In the genomic region with DNA sequence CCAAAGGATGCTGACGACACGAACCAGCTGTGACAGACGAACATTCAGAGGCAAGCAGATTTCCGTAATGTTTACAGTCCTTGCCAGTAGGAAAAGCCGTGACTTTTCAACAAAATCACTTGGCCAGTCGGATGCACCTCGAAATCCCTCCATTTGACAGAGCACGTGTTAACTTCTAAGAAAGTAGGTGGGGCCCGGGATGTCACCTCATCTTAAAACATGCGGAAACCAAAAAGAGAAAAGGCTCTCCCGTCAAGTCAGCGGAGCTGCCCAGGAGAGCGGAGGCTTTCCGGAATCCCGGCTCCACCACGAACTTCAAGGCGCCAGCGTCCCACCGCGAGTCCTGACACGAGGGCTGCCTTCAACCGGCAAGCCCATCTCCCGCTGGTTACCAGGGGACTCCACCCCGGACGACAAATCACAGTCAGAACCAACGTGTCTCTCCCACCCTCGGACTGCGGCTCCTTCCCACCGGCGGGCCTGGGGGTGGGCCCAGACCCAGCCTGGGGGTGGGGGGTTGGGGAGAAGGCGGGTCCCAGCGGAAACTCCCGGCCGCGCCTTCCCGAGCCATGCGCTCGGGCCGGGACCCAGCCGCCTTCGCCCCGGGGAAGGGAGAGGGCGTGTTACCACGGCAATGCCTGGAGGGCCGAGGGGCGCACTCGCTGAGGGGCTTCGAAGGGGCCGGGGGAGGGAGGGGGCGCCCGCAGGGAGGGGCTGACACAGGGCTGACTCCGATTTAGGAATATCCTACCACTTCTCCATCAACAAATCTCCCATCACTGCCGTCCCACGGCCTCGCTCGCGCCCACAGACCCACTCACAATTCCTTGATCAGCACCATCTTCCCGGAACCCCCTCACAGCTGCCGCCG, we compare ENCODE assay signal across 8 cellular contexts. TPM values are rescaled to one million over a fixed set of nuclear protein-coding genes. Genes with fewer than 3 reads are reported as not detected.
DNase-seq lines count a peak whose midpoint lies in the region; ATAC-seq and TF ChIP-seq lines count a peak whose summit lies in the region.

No MANE protein-coding gene starts in this region.

- ATAC-seq in HG02571 (IDR thresholded peaks at IDR 0.05; ENCODE audit: unreplicated experiment): peak; percentile 32

- TF ChIP-seq CTCF in epithelial cell of proximal tubule (conservative IDR thresholded peaks at IDR 0.05; ENCODE audit: low read depth, low read length): no peak

- DNase-seq in EL: peak; percentile 67
- peak; percentile 6 for DNase-seq in NCI-H226
- peak; percentile 58 for DNase-seq in activated T-cell treated with anti-CD3 and anti-CD28 coated beads for 4 hours
- DNase-seq in epithelial cell of proximal tubule (ENCODE audit: low read depth): no peak
- DNase-seq in myocyte (ENCODE audit: low read depth): peak; percentile 49
- peak; percentile 77 for DNase-seq in stimulated activated CD8-positive, alpha-beta memory T cell treated with anti-CD3 and anti-CD28 coated beads, Interleukin-4, amount 100 ng/mL, for 48 hours
- no peak for DNase-seq in middle frontal gyrus (ENCODE audit: extremely low spot score, low spot score)

- H3K4me3 ChIP-seq in epithelial cell of proximal tubule (ENCODE audit: low read depth, low read length): peak overlapping the region; percentile 75

RNA-seq across cellular contexts. Expression of gene PITPNB, which starts 0.5 kb away (rescaled TPM):
- total RNA-seq in epithelial cell of proximal tubule (16.3 and 21.4 TPM in 2 replicates), myocyte (20.5 and 21.0 TPM in 2 replicates)
- 32.3 TPM for polyA plus RNA-seq in myocyte (2012)

Comparison
In these comparisons a context has a peak if more than half of its experiments do, and no peak if none do; other contexts are left out.
1. DNase-seq: peak in EL (single experiment), NCI-H226 (single experiment), activated T-cell treated with anti-CD3 and anti-CD28 coated beads for 4 hours (single experiment), myocyte (single experiment) and stimulated activated CD8-positive, alpha-beta memory T cell treated with anti-CD3 and anti-CD28 coated beads, Interleukin-4, amount 100 ng/mL, for 48 hours (single experiment); none in epithelial cell of proximal tubule (single experiment) and middle frontal gyrus (single experiment).